Comparison of ENCODE assay signal across 2 cellular contexts in genomic region chr7:100472121-100472851, GRCh38.
A peak's percentile ranks its signal among the peaks of the same experiment; 100 is the strongest.
TF ChIP-seq lines count a peak whose summit lies in the region.

No MANE protein-coding gene starts in this region.

TF ChIP-seq in HEK293, 187 proteins besides CTCF, POLR2A, EP300 and RAD21:
- TF ChIP-seq ZNF138 (tag by site-specific recombination; IDR thresholded peaks at IDR 0.05; ENCODE audit: borderline replicate concordance) (no peak), KLF1 (tag by site-specific recombination; IDR thresholded peaks at IDR 0.05) (peak; percentile 97), KLF8 (tag by site-specific recombination; IDR thresholded peaks at IDR 0.05) (peak; percentile 57), ZFP37 (tag by site-specific recombination; IDR thresholded peaks at IDR 0.05) (no peak), PRDM6 (tag by site-specific recombination; IDR thresholded peaks at IDR 0.05) (no peak), YY2 (tag by site-specific recombination; IDR thresholded peaks at IDR 0.05) (no peak), ZNF140 (tag by site-specific recombination; IDR thresholded peaks at IDR 0.05) (no peak), ZNF391 (tag by site-specific recombination; IDR thresholded peaks at IDR 0.05; ENCODE audit: borderline replicate concordance, low read depth) (no peak), SALL2 (tag by site-specific recombination; IDR thresholded peaks at IDR 0.05; ENCODE audit: borderline replicate concordance) (no peak), ZNF600 (tag by site-specific recombination; IDR thresholded peaks at IDR 0.05) (no peak), MYNN (tag by site-specific recombination; IDR thresholded peaks at IDR 0.05; ENCODE audit: borderline replicate concordance) (no peak), ZNF645 (tag by site-specific recombination; IDR thresholded peaks at IDR 0.05) (no peak), ZNF155 (tag by site-specific recombination; IDR thresholded peaks at IDR 0.05) (no peak)
TF ChIP-seq in HEK293: peak in this region for 2.

TF ChIP-seq in H1, 55 proteins besides CTCF, POLR2A, EP300 and RAD21:
- TF ChIP-seq E2F6 (IDR thresholded peaks at IDR 0.05): peak; percentile 72
- TF ChIP-seq RBBP5 (IDR thresholded peaks at IDR 0.05; ENCODE audit: borderline replicate concordance, low read depth, low read length): no peak
- TF ChIP-seq TCF12 (IDR thresholded peaks at IDR 0.05; ENCODE audit: low read depth, low read length): no peak
